In the genomic region with DNA sequence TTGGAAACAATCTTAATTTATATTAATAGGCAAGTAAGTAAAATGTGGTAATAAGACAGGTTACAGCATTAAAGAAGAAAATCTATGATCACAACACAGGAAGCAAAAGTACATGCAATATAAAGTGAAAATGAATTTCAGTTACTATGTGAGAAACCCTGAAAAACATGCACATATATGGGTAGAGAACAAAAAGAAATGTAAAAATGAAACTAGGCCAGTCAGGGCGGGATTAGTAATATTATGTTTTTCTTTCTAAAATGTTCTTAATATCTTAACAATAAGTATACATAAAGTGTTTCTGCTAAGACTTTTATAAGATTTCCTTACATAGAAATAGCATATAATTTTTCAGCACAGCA, we compare ENCODE assay signal across 7 cellular contexts. TPM values are rescaled to one million over a fixed set of nuclear protein-coding genes. Genes with fewer than 3 reads are reported as not detected.
DNase-seq lines count a peak whose midpoint lies in the region; ATAC-seq and TF ChIP-seq lines count a peak whose summit lies in the region.

No MANE protein-coding gene starts in this region.

- peak overlapping the region; percentile 51 for H3K4me3 Mint-ChIP-seq in T-helper 17 cell

- peak; percentile 51 for ATAC-seq in GM18873 (IDR thresholded peaks at IDR 0.05; ENCODE audit: low FRiP score, unreplicated experiment)
- ATAC-seq in HG02623 (IDR thresholded peaks at IDR 0.05; ENCODE audit: unreplicated experiment) = peak; percentile 47
- peak; percentile 66 for ATAC-seq in T-helper 17 cell
- no peak for ATAC-seq in esophagus mucosa

- intact Hi-C loops in sigmoid colon (cut with DNase I) = no loop called here

- H3K27ac Mint-ChIP-seq in T-helper 17 cell = peak overlapping the region; percentile 51

- TF ChIP-seq EP300 in sigmoid colon (IDR thresholded peaks at IDR 0.05) = no peak

- no peaks in the 10 kb centered on the region for H3K27me3 ChIP-seq in sigmoid colon

- peaks cover 0 to 91% (median 57%) of the 10 kb centered on the region in 4 donors for H3K4me1 ChIP-seq in sigmoid colon

- DNase-seq in T-helper 17 cell (no peak), sigmoid colon (no peak), cortex of kidney (lab: John Stamatoyannopoulos, UW) (no peak), ureter (ENCODE audit: low spot score) (no peak)

- no peaks in the 10 kb centered on the region for H3K27me3 Mint-ChIP-seq in T-helper 17 cell

- no peaks in the 10 kb centered on the region for H3K36me3 Mint-ChIP-seq in T-helper 17 cell (ENCODE audit: low read depth)

- H3K9me3 ChIP-seq in T-helper 17 cell (ENCODE audit: control insufficient read depth, low read length, poor library complexity, severe bottlenecking) (peaks cover 2% of the 10 kb centered on the region), sigmoid colon (no peaks in the 10 kb centered on the region)

- 66 to 86% methylated on average over 1 of the region's 1 CpG for WGBS in sigmoid colon, 2 donors

- H3K36me3 ChIP-seq in sigmoid colon = no peaks in the 10 kb centered on the region

- peak overlapping the region; percentile 65 to 78 (median 69) for H3K27ac ChIP-seq in sigmoid colon

- peaks cover 38% of the 10 kb centered on the region for H3K4me1 Mint-ChIP-seq in T-helper 17 cell

- no peak for TF ChIP-seq CTCF in sigmoid colon (IDR thresholded peaks at IDR 0.05)

- H3K4me3 ChIP-seq in sigmoid colon = peak overlapping the region in 1 of 4 donors; percentile 2

- TF ChIP-seq POLR2A in sigmoid colon (IDR thresholded peaks at IDR 0.05) = no peak

RNA-seq across cellular contexts. Expression of gene DUSP10, which starts 15.6 kb away (rescaled TPM):
- total RNA-seq in T-helper 17 cell (100 to 1,000 TPM in 1 of 2 donors, 10 to 100 TPM in 1; 95.6 to 107 TPM), sigmoid colon (10 to 100 TPM; 11.4 to 19.9 (median 15.7) TPM), esophagus mucosa (3.0 TPM), ureter (5.0 TPM)
- polyA plus RNA-seq in sigmoid colon = 1 to 10 TPM; 2.5 to 4.1 (median 3.6) TPM

Comparison
In these comparisons a context has a peak if more than half of its experiments do, and no peak if none do; other contexts are left out.
1. RNA of gene DUSP10, which starts 15.6 kb away (total RNA-seq): 95.6 to 107 TPM in T-helper 17 cell; 11.4 to 19.9 TPM in sigmoid colon, 5.0 TPM in ureter (single experiment) and 3.0 TPM in esophagus mucosa (single experiment); every median in the first group is over 4 times any median in the second.